ENCODE assay signal across 1 cellular context in the genomic region with DNA sequence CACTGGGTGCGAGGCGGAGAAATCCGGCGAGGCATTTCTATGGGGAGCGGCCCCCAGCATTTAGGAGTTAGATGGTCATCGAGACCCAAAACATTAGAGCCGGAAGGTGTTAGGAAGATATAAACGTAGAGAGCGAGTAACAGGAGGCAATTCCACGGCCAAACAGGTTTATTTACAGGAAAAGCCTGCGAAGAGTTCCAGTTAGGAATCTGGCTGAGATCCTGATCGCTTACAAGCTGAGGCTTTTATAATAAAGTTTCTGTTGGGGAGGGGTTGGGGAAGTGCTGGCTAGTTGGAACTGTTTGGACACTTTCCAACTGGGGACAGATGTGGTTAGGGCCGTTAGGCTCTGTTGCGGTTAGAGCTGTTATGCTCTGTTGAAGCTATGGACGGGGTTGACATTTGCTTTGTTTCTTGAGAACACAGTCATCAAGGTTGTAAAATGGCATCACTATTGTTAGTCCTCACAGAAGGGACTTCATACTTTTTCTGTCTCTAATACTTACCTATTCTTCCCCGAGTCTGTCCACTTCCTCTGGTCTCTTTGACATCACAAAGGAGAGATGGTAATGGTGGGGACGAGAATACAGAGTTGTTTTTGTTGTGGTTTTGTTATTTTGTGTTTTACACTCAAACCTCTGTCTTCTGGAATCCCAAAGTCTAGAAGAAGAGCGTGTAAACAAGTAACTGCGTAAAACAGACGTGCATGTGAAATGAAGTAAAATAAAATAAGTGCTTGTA.
TF ChIP-seq lines count a peak whose summit lies in the region.

No MANE protein-coding gene starts in this region.

TF ChIP-seq in A549, 52 proteins besides CTCF, POLR2A, EP300 and RAD21 (continued from another document):
- TF ChIP-seq POLR2AphosphoS2 (conservative IDR thresholded peaks at IDR 0.05; ENCODE audit: low read length) = no peak
- TF ChIP-seq PHF8 (IDR thresholded peaks at IDR 0.05; ENCODE audit: borderline replicate concordance, low read depth) = no peak
- TF ChIP-seq MAFK (IDR thresholded peaks at IDR 0.05; ENCODE audit: partially characterized antibody) = no peak
- TF ChIP-seq SMC3 (IDR thresholded peaks at IDR 0.05) = no peak
- TF ChIP-seq, protein P1, sequence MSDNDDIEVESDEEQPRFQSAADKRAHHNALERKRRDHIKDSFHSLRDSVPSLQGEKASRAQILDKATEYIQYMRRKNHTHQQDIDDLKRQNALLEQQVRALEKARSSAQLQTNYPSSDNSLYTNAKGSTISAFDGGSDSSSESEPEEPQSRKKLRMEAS (IDR thresholded peaks at IDR 0.05) = no peak
